Comparison of ENCODE assay signal across 24 cellular contexts in the genomic region with DNA sequence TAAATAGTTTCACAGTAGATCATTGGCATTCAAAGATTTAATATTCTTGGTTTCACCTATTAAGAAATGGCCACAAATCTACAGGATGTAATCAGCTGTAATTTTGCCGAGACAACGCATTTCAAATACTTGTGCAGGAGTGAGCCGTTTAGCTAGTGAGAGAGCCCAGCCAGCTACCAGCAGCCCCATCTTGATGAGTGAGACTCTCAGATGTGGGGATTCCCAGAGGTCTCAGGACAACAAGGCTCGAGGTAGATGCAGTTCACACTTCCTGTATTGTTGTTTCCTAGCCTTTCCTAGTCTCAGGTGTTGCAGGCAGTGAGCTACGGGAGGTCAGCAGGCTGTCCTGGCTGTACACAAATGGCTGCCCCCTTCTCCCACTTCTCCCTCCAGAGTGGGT.
DNase-seq lines count a peak whose midpoint lies in the region; ATAC-seq, FAIRE-seq and TF ChIP-seq lines count a peak whose summit lies in the region.
"Had no signal": no experiment of that assay in that cellular context is flagged by ENCODE, and none has a peak within 500 bp of the region (broad histone marks: within the 10 kb centered on the region; RNA-seq: fewer than 3 reads in every experiment).

No MANE protein-coding gene starts in this region.

- H3K27ac Mint-ChIP-seq in type B pancreatic cell, result peak overlapping the region; percentile 70
- H3K27ac Mint-ChIP-seq: CD4-positive, alpha-beta T cell had no signal

- POLR2A ChIA-PET in GM12878 (lab: Charles Lee), result no interaction called here

- H3K4me1 Mint-ChIP-seq in type B pancreatic cell (ENCODE audit: unreplicated experiment), result peaks cover 68% of the 10 kb centered on the region

- peak overlapping the region; percentile 21 for H3K4me3 Mint-ChIP-seq in type B pancreatic cell
- H3K4me3 Mint-ChIP-seq: CD4-positive, alpha-beta T cell had no signal

- TF ChIP-seq EP300 in GM12878 (IDR thresholded peaks at IDR 0.05; ENCODE audit: borderline replicate concordance in 1 of 2, control insufficient read depth in 1 of 2, low read depth in 2 of 2, low read length in 2 of 2), result no peak

- no peak for TF ChIP-seq POLR2A in GM12878 (IDR thresholded peaks at IDR 0.05; ENCODE audit: low read depth, low read length)

- no peak for TF ChIP-seq CTCF in GM12878 (IDR thresholded peaks at IDR 0.05 in 2 of 3, conservative IDR thresholded peaks at IDR 0.05 in 1 of 3; ENCODE audit: control insufficient read depth in 2 of 3, extremely low read depth in 1 of 3, insufficient read depth in 1 of 3, low read depth in 3 of 3, low read length in 3 of 3)
- no peak for TF ChIP-seq CTCF in type B pancreatic cell (conservative IDR thresholded peaks at IDR 0.05)

- H3K36me3 ChIP-seq in GM12878 (ENCODE audit: control insufficient read depth in 2 of 2, insufficient read depth in 2 of 2, low read length in 1 of 2), result no peaks in the 10 kb centered on the region
- H3K36me3 ChIP-seq: BLaER1, MG63, SJCRH30 had no signal

- H3K4me1 ChIP-seq in GM12878 (ENCODE audit: control insufficient read depth, insufficient read depth, low read length), result no peaks in the 10 kb centered on the region
- H3K4me1 ChIP-seq: BLaER1, SJCRH30 had no signal

- no peak for TF ChIP-seq RAD21 in GM12878 (IDR thresholded peaks at IDR 0.05; ENCODE audit: insufficient read depth, low read depth, low read length)

- H3K4me2 ChIP-seq in GM12878 (ENCODE audit: control insufficient read depth, insufficient read depth), result no peak overlapping the region
- H3K4me2 ChIP-seq: BLaER1 had no signal

- no peak overlapping the region for H3K27ac ChIP-seq in GM12878 (ENCODE audit: control insufficient read depth, insufficient read depth)
- H3K27ac ChIP-seq: BLaER1, GM23248, SJCRH30 had no signal

- H2AFZ ChIP-seq in GM12878 (ENCODE audit: control insufficient read depth, low read depth, low read length), result no peak overlapping the region
- H2AFZ ChIP-seq: GM23248 had no signal

- H3K79me2 ChIP-seq in GM12878 (ENCODE audit: control insufficient read depth, insufficient read depth, low read length), result no peaks in the 10 kb centered on the region

- no peaks in the 10 kb centered on the region for H3K27me3 ChIP-seq in GM12878 (replicated peaks in 1 of 2; ENCODE audit: control insufficient read depth in 2 of 2, insufficient read depth in 2 of 2, low read length in 1 of 2)
- H3K27me3 ChIP-seq: BLaER1, MG63, SJCRH30 had no signal

- peaks cover 29% of the 10 kb centered on the region for H3K36me3 Mint-ChIP-seq in type B pancreatic cell

- H3K9ac ChIP-seq in GM12878 (ENCODE audit: control insufficient read depth, insufficient read depth, low read length), result no peak overlapping the region
- H3K9ac ChIP-seq: BLaER1, GM23248 had no signal

- no peaks in the 10 kb centered on the region for H3K27me3 Mint-ChIP-seq in type B pancreatic cell
- H3K27me3 Mint-ChIP-seq: CD4-positive, alpha-beta T cell had no signal

- DNase-seq in GM12878 (ENCODE audit: low read depth, low spot score) (no peak), kidney tubule cell (ENCODE audit: low spot score) (peak; percentile 45), type B pancreatic cell (ENCODE audit: extremely low spot score, unreplicated experiment) (no peak), NCI-H2107 (lab: John Stamatoyannopoulos, UW) (no peak), NCI-H1417 (lab: John Stamatoyannopoulos, UW) (no peak), foreskin melanocyte (no peak)
- DNase-seq: CD4-positive, alpha-beta T cell; COR-L47; DMS79; GM23248; HCEC 1CT; MG63; NCI-H1048; NCI-H1436 treated with DMSO at 0.1 percent for 48 hours; NCI-H1930; NCI-H2227 treated with DMSO at 0.1 percent for 48 hours; NCI-H510A treated with DMSO at 0.1 percent for 48 hours; NCI-H748 treated with DMSO at 0.1 percent for 48 hours; NK-92 treated with Interleukin-12 subunit alpha and Interleukin-12 subunit beta, amount 100 ng/mL, for 24 hours; SJCRH30 had no signal

- ATAC-seq in HG02678 (IDR thresholded peaks at IDR 0.05; ENCODE audit: unreplicated experiment), result peak; percentile 30
- peak; percentile 48 for ATAC-seq in GM12878
- ATAC-seq in HG02885 (IDR thresholded peaks at IDR 0.05; ENCODE audit: poor library complexity, unreplicated experiment), result no peak
- ATAC-seq: Panc1 had no signal

- no peaks in the 10 kb centered on the region for H3K9me3 ChIP-seq in GM12878 (replicated peaks; ENCODE audit: control insufficient read depth, insufficient read depth, low read length)
- H3K9me3 ChIP-seq: MG63, SJCRH30 had no signal

- in situ Hi-C loops in GM12878 (cut with MboI), result no loop called here

- no peak for FAIRE-seq in GM12878 (lab: Jason Lieb, UNC)

- WGBS in GM12878 (ENCODE audit: insufficient coverage, insufficient replicate concordance, low lambda C conversion rate, missing lambda C conversion rate), result 76% methylated on average over 5 of the region's 5 CpGs

- no peaks in the 10 kb centered on the region for H4K20me1 ChIP-seq in GM12878 (ENCODE audit: control insufficient read depth, insufficient read depth)
- H4K20me1 ChIP-seq: BLaER1 had no signal

- SMC1A ChIA-PET in GM12878 (lab: Charles Lee; ENCODE audit: uncharacterized antibody, unreplicated experiment), result interaction anchor here (0.6 kb wide), 1 partner anchor 10 kb away, joined by 3 read pairs; no protein-coding TSS in a partner anchor

- H3K9me3 Mint-ChIP-seq in type B pancreatic cell, result peaks cover 11% of the 10 kb centered on the region

- CTCF ChIA-PET in GM12878 (lab: Yijun Ruan, JAX), result no interaction called here

- intact Hi-C loops in GM12878 (cut with micrococcal nuclease; ENCODE audit: unreplicated experiment), result loop anchor here (5.0 kb wide), 1 partner anchor 120 kb away; no protein-coding TSS in a partner anchor

- no TSS peak for BruUV-seq in GM12878 (replicated peaks; lab: Mats Ljungman, UMichigan)

- RAD21 ChIA-PET in GM12878 (lab: Charles Lee; ENCODE audit: unreplicated experiment), result no interaction called here

- H3K4me3 ChIP-seq in GM12878, result no peak overlapping the region
- H3K4me3 ChIP-seq: BLaER1, GM23248, MG63, SJCRH30 had no signal

TF ChIP-seq in GM12878, 131 proteins besides CTCF, POLR2A, EP300 and RAD21:
- TF ChIP-seq POLR2AphosphoS5 (IDR thresholded peaks at IDR 0.05; ENCODE audit: low read length), result no peak
- TF ChIP-seq, protein P1, sequence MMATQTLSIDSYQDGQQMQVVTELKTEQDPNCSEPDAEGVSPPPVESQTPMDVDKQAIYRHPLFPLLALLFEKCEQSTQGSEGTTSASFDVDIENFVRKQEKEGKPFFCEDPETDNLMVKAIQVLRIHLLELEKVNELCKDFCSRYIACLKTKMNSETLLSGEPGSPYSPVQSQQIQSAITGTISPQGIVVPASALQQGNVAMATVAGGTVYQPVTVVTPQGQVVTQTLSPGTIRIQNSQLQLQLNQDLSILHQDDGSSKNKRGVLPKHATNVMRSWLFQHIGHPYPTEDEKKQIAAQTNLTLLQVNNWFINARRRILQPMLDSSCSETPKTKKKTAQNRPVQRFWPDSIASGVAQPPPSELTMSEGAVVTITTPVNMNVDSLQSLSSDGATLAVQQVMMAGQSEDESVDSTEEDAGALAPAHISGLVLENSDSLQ (IDR thresholded peaks at IDR 0.05), result no peak
- TF ChIP-seq BHLHE40 (IDR thresholded peaks at IDR 0.05; ENCODE audit: borderline replicate concordance in 1 of 2, low read depth in 2 of 2, low read length in 1 of 2), result no peak
- TF ChIP-seq IKZF1 (conservative IDR thresholded peaks at IDR 0.05), result 0 out of 2 replicates have a peak, but pooled peaks have one; percentile 19
